ENCODE assay signal across 11 cellular contexts in the genomic region with DNA sequence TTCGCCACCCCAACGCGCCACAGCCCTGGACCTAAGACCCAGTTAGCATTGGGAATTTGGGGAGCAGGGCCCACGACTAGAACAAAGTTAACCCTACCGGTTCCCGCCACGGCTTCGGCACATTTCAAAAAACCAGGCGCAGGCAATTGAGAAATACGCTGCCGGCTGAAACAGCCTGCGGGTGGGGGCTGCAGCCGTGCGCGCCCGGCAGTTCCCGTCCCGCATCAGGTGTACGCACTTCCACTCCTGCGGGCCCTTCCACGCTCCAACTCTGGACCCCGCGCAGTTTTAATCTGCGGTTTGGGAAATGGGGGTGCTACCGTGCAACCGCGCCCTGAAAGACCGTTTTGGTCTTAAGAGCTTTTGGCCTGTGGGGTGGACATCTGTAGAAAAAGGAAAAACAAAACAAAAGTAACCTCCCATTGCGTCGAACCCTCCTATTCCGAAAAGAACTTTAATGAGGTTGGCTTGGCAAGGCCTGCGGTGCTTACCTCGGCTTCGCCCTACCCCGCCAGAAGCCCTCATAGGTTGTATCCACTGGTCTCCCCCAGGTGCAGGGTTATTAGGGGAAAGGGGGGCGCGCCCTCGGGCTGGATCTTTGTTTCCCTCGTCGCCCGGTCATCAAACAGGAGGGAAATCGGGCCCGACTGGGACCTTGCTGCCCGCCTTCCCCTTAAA. TPM values are rescaled to one million over a fixed set of nuclear protein-coding genes. Genes with fewer than 3 reads are reported as not detected.
DNase-seq lines count a peak whose midpoint lies in the region; ATAC-seq and TF ChIP-seq lines count a peak whose summit lies in the region.
"Had no signal": no experiment of that assay in that cellular context is flagged by ENCODE, and none has a peak within 500 bp of the region (broad histone marks: within the 10 kb centered on the region; RNA-seq: fewer than 3 reads in every experiment).

No MANE protein-coding gene starts in this region.

- H3K9ac ChIP-seq in smooth muscle cell (ENCODE audit: low read depth) = no peak overlapping the region

- H3K27me3 Mint-ChIP-seq in activated T-cell treated with anti-CD3 and anti-CD28 coated beads, Interleukin-2, amount 50 U/mL, for 72 hours (ENCODE audit: low read depth) = peaks cover 85% of the 10 kb centered on the region

- no peaks in the 10 kb centered on the region for H3K9me3 Mint-ChIP-seq in activated T-cell treated with anti-CD3 and anti-CD28 coated beads, Interleukin-2, amount 50 U/mL, for 72 hours

- H3K27me3 ChIP-seq in hepatocyte (peaks cover 95% of the 10 kb centered on the region), smooth muscle cell (ENCODE audit: low read depth) (peaks cover 100% of the 10 kb centered on the region), brain microvascular endothelial cell (replicated peaks) (peaks cover 89% of the 10 kb centered on the region)

- H2AFZ ChIP-seq in hepatocyte (no peak overlapping the region), smooth muscle cell (ENCODE audit: low read depth) (no peak overlapping the region)

- H3K36me3 ChIP-seq in hepatocyte (replicated peaks; ENCODE audit: insufficient read depth, low read depth) (no peaks in the 10 kb centered on the region), smooth muscle cell (ENCODE audit: low read depth) (no peaks in the 10 kb centered on the region), brain microvascular endothelial cell (replicated peaks) (no peaks in the 10 kb centered on the region)

- H3K4me1 Mint-ChIP-seq in activated T-cell treated with anti-CD3 and anti-CD28 coated beads, Interleukin-2, amount 50 U/mL, for 72 hours (ENCODE audit: low read depth) = peaks cover 47% of the 10 kb centered on the region

- H3K4me1 ChIP-seq in hepatocyte (ENCODE audit: insufficient read depth) = peaks cover 24% of the 10 kb centered on the region
- H3K4me1 ChIP-seq in smooth muscle cell (ENCODE audit: low read depth) = peaks cover 39% of the 10 kb centered on the region

- peaks cover 16% of the 10 kb centered on the region for H3K79me2 ChIP-seq in hepatocyte
- no peaks in the 10 kb centered on the region for H3K79me2 ChIP-seq in smooth muscle cell (ENCODE audit: low read depth)

- peak overlapping the region; percentile 79 to 84 for H3K4me3 Mint-ChIP-seq in activated T-cell treated with anti-CD3 and anti-CD28 coated beads, Interleukin-2, amount 50 U/mL, for 72 hours

- H3K27ac Mint-ChIP-seq in activated T-cell treated with anti-CD3 and anti-CD28 coated beads, Interleukin-2, amount 50 U/mL, for 72 hours = no peak overlapping the region

- no peaks in the 10 kb centered on the region for H3F3A ChIP-seq in smooth muscle cell (ENCODE audit: low read depth)

- no peaks in the 10 kb centered on the region for H3K9me3 ChIP-seq in hepatocyte (ENCODE audit: low read depth)
- H3K9me3 ChIP-seq in smooth muscle cell (replicated peaks; ENCODE audit: low read depth) = no peaks in the 10 kb centered on the region

- TF ChIP-seq CTCF in hepatocyte (IDR thresholded peaks at IDR 0.05; ENCODE audit: poor library complexity) (no peak), smooth muscle cell (IDR thresholded peaks at IDR 0.05; ENCODE audit: borderline replicate concordance, insufficient read depth, poor library complexity, severe bottlenecking) (no peak), brain microvascular endothelial cell (IDR thresholded peaks at IDR 0.05; ENCODE audit: low read depth, low read length, missing control alignments) (no peak)

- H3K27ac ChIP-seq in hepatocyte (no peak overlapping the region), smooth muscle cell (ENCODE audit: low read depth) (no peak overlapping the region), brain microvascular endothelial cell (no peak overlapping the region)

- H3K4me3 ChIP-seq in hepatocyte = no peak overlapping the region
- peak overlapping the region; percentile 43 for H3K4me3 ChIP-seq in smooth muscle cell
- H3K4me3 ChIP-seq in brain microvascular endothelial cell (ENCODE audit: low read depth, low read length) = no peak overlapping the region

- H4K20me1 ChIP-seq in hepatocyte (ENCODE audit: insufficient read depth, poor library complexity, severe bottlenecking) (peaks cover 17% of the 10 kb centered on the region), smooth muscle cell (ENCODE audit: low read depth) (peaks cover 51% of the 10 kb centered on the region)

- peaks cover 0 to 3% of the 10 kb centered on the region in 2 donors for H3K36me3 Mint-ChIP-seq in activated T-cell treated with anti-CD3 and anti-CD28 coated beads, Interleukin-2, amount 50 U/mL, for 72 hours (ENCODE audit: insufficient read depth in 2 of 2)

- H3K9me2 ChIP-seq in hepatocyte (replicated peaks; ENCODE audit: insufficient read depth) = no peaks in the 10 kb centered on the region

- H3K4me2 ChIP-seq in hepatocyte = peak overlapping the region; percentile 91
- peak overlapping the region; percentile 90 for H3K4me2 ChIP-seq in smooth muscle cell

- in situ Hi-C loops in brain microvascular endothelial cell (cut with HindIII; ENCODE audit: low pct_ligation_motif_present, low sequenced_read_pairs) = loop anchor here (25.0 kb wide), 1 partner anchor 651 kb away; the partner anchor contains the start of gene IRX3

- 22% methylated on average over 44 of the region's 44 CpGs for whole genome bisulfite sequencing in hepatocyte (ENCODE audit: low lambda C conversion rate, missing lambda C conversion rate)
- 6% methylated on average over 44 of the region's 44 CpGs for WGBS in smooth muscle cell (ENCODE audit: low lambda C conversion rate)

- peak; percentile 27 for DNase-seq in NCI-H82 (lab: John Stamatoyannopoulos, UW)
- DNase-seq in NCI-H82 treated with DMSO at 0.1 percent for 48 hours (lab: John Stamatoyannopoulos, UW; ENCODE audit: unreplicated experiment) = no peak
- peak in 1 of 2 donors; percentile 10 for DNase-seq in activated T-cell treated with anti-CD3 and anti-CD28 coated beads, Interleukin-2, amount 50 U/mL, for 72 hours
- no peak for DNase-seq in hepatocyte (ENCODE audit: low spot score)
- no peak for DNase-seq in smooth muscle cell (lab: John Stamatoyannopoulos, UW; ENCODE audit: unreplicated experiment)
- no peak for DNase-seq in brain microvascular endothelial cell
- DNase-seq: activated CD8-positive, alpha-beta memory T cell treated with anti-CD3 and anti-CD28 coated beads for 24 hours; cortex of kidney had no signal

- peak in 1 of 2 donors; percentile 8 for ATAC-seq in activated T-cell treated with anti-CD3 and anti-CD28 coated beads, Interleukin-2, amount 50 U/mL, for 72 hours (replicated peaks in 1 of 2)
- ATAC-seq in GM21526 (IDR thresholded peaks at IDR 0.05; ENCODE audit: low FRiP score, unreplicated experiment) = no peak
- no peak for ATAC-seq in HG03460 (IDR thresholded peaks at IDR 0.05; ENCODE audit: unreplicated experiment)
- ATAC-seq: HCT116 had no signal

RNA-seq across cellular contexts. Expression of gene IRX5, which starts 7.1 kb away (rescaled TPM):
- 1 to 10 TPM in 1 of 2 donors, under 1 TPM in 1; 0.74 to 1.4 TPM for total RNA-seq in activated T-cell treated with anti-CD3 and anti-CD28 coated beads, Interleukin-2, amount 50 U/mL, for 72 hours
- total RNA-seq in hepatocyte (3.2 and 5.3 TPM in 2 replicates), smooth muscle cell (2.3 and 2.7 TPM in 2 replicates)
- polyA plus RNA-seq in hepatocyte (1.7 and 2.7 TPM in 2 replicates), smooth muscle cell (1.5 TPM in 1 of 2 replicates, not detected in the other)
